Comparison of ENCODE assay signal across 11 cellular contexts in the genomic region with DNA sequence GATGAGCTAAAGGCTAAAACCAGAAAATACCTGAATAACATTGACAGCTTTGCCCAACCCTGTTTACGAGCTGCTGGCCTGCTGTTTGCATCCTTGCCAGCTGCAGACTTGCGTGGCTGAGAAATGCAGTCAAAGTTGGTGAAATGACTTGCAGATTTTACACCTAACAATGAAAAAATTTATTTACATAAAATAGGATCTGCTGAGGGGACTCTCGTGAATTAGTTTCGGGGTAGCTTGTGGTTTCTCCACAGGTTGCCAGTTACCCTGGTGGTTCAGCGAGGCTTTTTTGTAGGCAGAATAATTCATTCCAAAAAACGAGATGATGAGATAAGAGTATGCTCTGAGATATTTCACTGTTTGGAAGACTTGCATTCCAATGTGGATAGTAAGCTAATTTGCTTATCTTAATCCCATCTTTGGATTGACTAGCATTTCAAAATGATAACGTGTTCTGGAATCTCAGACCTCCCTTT.
A peak's percentile ranks its signal among the peaks of the same experiment; 100 is the strongest.
DNase-seq lines count a peak whose midpoint lies in the region; ATAC-seq and TF ChIP-seq lines count a peak whose summit lies in the region.
"Had no signal": no experiment of that assay in that cellular context is flagged by ENCODE, and none has a peak within 500 bp of the region (broad histone marks: within the 10 kb centered on the region; RNA-seq: fewer than 3 reads in every experiment).

No MANE protein-coding gene starts in this region.

- DNase-seq in GM03348 (ENCODE audit: low spot score), result peak; percentile 76
- DNase-seq in NCI-H460 (ENCODE audit: extremely low read depth, low read depth), result peak; percentile 78
- peak; percentile 5 to 18 for DNase-seq in cardiac fibroblast (ENCODE audit: low read depth in 2 of 2)
- peak; percentile 78 for DNase-seq in osteoblast (ENCODE audit: insufficient read length, low spot score, missing footprints)
- DNase-seq in dermis blood vessel endothelial cell, result no peak
- no peak for DNase-seq in stimulated activated CD4-positive, alpha-beta T cell treated with anti-CD3 and anti-CD28 coated beads, Interleukin-2, amount 100 ng/mL, for 24 hours
- no peak for DNase-seq in left cardiac atrium
- DNase-seq: MM.1S; naive thymus-derived CD4-positive, alpha-beta T cell; SIG-M5 had no signal

- no peaks in the 10 kb centered on the region for H3K36me3 ChIP-seq in osteoblast (ENCODE audit: insufficient read depth, low read length)

- no peak overlapping the region for H2AFZ ChIP-seq in osteoblast (ENCODE audit: low read length)

- H3K4me1 ChIP-seq in osteoblast (ENCODE audit: insufficient read depth, low read length), result peaks cover 19% of the 10 kb centered on the region

- H3K27me3 ChIP-seq in osteoblast (ENCODE audit: insufficient read depth, low read length), result peaks cover 16% of the 10 kb centered on the region

- H3K79me2 ChIP-seq in osteoblast (ENCODE audit: insufficient read depth, low read length), result no peaks in the 10 kb centered on the region

- H4K20me1 ChIP-seq in osteoblast (ENCODE audit: insufficient read depth, low read length), result no peaks in the 10 kb centered on the region

- H3K4me3 ChIP-seq in cardiac fibroblast (replicated peaks in 1 of 2; ENCODE audit: low read depth in 2 of 2, low read length in 2 of 2) (no peak overlapping the region), osteoblast (ENCODE audit: insufficient read depth, low read length) (no peak overlapping the region)

- ATAC-seq in GM21825 (IDR thresholded peaks at IDR 0.05; ENCODE audit: unreplicated experiment) (no peak), left cardiac atrium (no peak)
- ATAC-seq: naive thymus-derived CD4-positive, alpha-beta T cell had no signal

- no peaks in the 10 kb centered on the region for H3K9me3 ChIP-seq in osteoblast (ENCODE audit: low read depth, low read length)

- peak overlapping the region; percentile 10 for H3K4me2 ChIP-seq in osteoblast (ENCODE audit: insufficient read depth, low read length)

- TF ChIP-seq CTCF in cardiac fibroblast (IDR thresholded peaks at IDR 0.05; ENCODE audit: low read depth, low read length) (no peak), osteoblast (IDR thresholded peaks at IDR 0.05; ENCODE audit: extremely low read depth, low read depth, low read length) (no peak)

- intact Hi-C loops in left cardiac atrium (cut with DNase I), result no loop called here

- H3K27ac ChIP-seq in osteoblast (ENCODE audit: low read depth, low read length), result no peak overlapping the region

Comparison
In these comparisons a context has a peak if more than half of its experiments do, and no peak if none do; other contexts are left out.
1. DNase-seq: peak in GM03348 (single experiment), NCI-H460 (single experiment), cardiac fibroblast (2 of 2) and osteoblast (single experiment); none in dermis blood vessel endothelial cell (single experiment), stimulated activated CD4-positive, alpha-beta T cell treated with anti-CD3 and anti-CD28 coated beads, Interleukin-2, amount 100 ng/mL, for 24 hours (0 of 2) and left cardiac atrium (single experiment).